In the genomic region with DNA sequence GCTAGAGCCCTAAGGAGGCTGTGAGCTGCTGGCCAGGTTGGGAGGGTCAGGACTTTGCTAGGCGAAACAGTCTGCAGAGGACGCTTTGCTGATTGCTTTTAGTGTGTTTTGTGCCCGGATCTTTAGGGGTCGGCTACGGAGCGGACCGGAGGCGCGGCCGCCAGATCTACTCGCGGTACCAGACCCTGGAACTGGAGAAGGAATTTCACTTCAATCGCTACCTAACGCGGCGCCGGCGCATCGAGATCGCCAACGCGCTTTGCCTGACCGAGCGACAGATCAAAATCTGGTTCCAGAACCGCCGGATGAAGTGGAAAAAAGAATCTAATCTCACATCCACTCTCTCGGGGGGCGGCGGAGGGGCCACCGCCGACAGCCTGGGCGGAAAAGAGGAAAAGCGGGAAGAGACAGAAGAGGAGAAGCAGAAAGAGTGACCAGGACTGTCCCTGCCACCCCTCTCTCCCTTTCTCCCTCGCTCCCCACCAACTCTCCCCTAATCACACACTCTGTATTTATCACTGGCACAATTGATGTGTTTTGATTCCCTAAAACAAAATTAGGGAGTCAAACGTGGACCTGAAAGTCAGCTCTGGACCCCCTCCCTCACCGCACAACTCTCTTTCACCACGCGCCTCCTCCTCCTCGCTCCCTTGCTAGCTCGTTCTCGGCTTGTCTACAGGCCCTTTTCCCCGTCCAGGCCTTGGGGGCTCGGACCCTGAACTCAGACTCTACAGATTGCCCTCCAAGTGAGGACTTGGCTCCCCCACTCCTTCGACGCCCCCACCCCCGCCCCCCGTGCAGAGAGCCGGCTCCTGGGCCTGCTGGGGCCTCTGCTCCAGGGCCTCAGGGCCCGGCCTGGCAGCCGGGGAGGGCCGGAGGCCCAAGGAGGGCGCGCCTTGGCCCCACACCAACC, we compare ENCODE assay signal across 13 cellular contexts. TPM values are rescaled to one million over a fixed set of nuclear protein-coding genes. Genes with fewer than 3 reads are reported as not detected.
A peak's percentile ranks its signal among the peaks of the same experiment; 100 is the strongest.
DNase-seq lines count a peak whose midpoint lies in the region; TF ChIP-seq lines count a peak whose summit lies in the region.
"Had no signal": no experiment of that assay in that cellular context is flagged by ENCODE, and none has a peak within 500 bp of the region (broad histone marks: within the 10 kb centered on the region; RNA-seq: fewer than 3 reads in every experiment).

No MANE protein-coding gene starts in this region.

- intact Hi-C loops in activated T-helper 1 cell treated with anti-CD3 and anti-CD28 coated beads, Interleukin-12 subunit alpha, Interleukin-12 subunit beta, Interleukin-2, Interleukin-4 antibody, amounts not matched to agents 30 ng/mL and 10 ng/mL and 1 ng/mL, durations not matched to agents 14 hours and 24 hours and 36 hours (cut with micrococcal nuclease) = loop anchor here (5.0 kb wide), 1 partner anchor 32 kb away; no protein-coding TSS in a partner anchor

- no peaks in the 10 kb centered on the region for H3K9me3 ChIP-seq in GM23248 (ENCODE audit: low read depth)
- H3K9me3 ChIP-seq in skeletal muscle satellite cell (replicated peaks; ENCODE audit: low read length) = no peaks in the 10 kb centered on the region
- no peaks in the 10 kb centered on the region for H3K9me3 ChIP-seq in osteoblast (ENCODE audit: low read depth, low read length)

- H3K27me3 ChIP-seq in GM23248 (replicated peaks; ENCODE audit: insufficient read depth) (no peaks in the 10 kb centered on the region), skeletal muscle satellite cell (ENCODE audit: control insufficient read depth, insufficient read depth, low read length) (no peaks in the 10 kb centered on the region), osteoblast (ENCODE audit: insufficient read depth, low read length) (no peaks in the 10 kb centered on the region)

- H3K9ac ChIP-seq in GM23248 = peak overlapping the region; percentile 97
- peak overlapping the region; percentile 64 for H3K9ac ChIP-seq in skeletal muscle satellite cell (ENCODE audit: low read depth, low read length)

- H3K27ac ChIP-seq in GM23248 (peak overlapping the region; percentile 99), substantia nigra (ENCODE audit: low read depth, low read length, poor library complexity, severe bottlenecking) (no peak overlapping the region), osteoblast (ENCODE audit: low read depth, low read length) (no peak overlapping the region)

- H3K4me3 ChIP-seq in GM23248 (peak overlapping the region; percentile 77), skeletal muscle satellite cell (ENCODE audit: low read length) (peak overlapping the region; percentile 29), osteoblast (ENCODE audit: insufficient read depth, low read length) (no peak overlapping the region)
- H3K4me3 ChIP-seq: lung had no signal

- H3F3A ChIP-seq in GM23248 (ENCODE audit: insufficient read depth) = peaks cover 34% of the 10 kb centered on the region

- H4K20me1 ChIP-seq in GM23248 (ENCODE audit: insufficient read depth) (no peaks in the 10 kb centered on the region), osteoblast (ENCODE audit: insufficient read depth, low read length) (peaks cover 23% of the 10 kb centered on the region)

- peaks cover 83% of the 10 kb centered on the region for H3K27me3 Mint-ChIP-seq in activated T-helper 1 cell treated with anti-CD3 and anti-CD28 coated beads, Interleukin-12 subunit alpha, Interleukin-12 subunit beta, Interleukin-2, Interleukin-4 antibody, amounts not matched to agents 30 ng/mL and 10 ng/mL and 1 ng/mL, durations not matched to agents 14 hours and 24 hours and 36 hours (ENCODE audit: insufficient read depth)

- H3K4me1 ChIP-seq in GM23248 (ENCODE audit: insufficient read depth) = peaks cover 53% of the 10 kb centered on the region
- peaks cover 49% of the 10 kb centered on the region for H3K4me1 ChIP-seq in skeletal muscle satellite cell (ENCODE audit: control insufficient read depth, insufficient read depth, low read length)
- H3K4me1 ChIP-seq in osteoblast (ENCODE audit: insufficient read depth, low read length) = peaks cover 30% of the 10 kb centered on the region

- DNase-seq in GM23248 (peak; percentile 52), islet precursor cell (peak; percentile 86), substantia nigra (lab: John Stamatoyannopoulos, UW) (no peak), osteoblast (ENCODE audit: insufficient read length, low spot score, missing footprints) (no peak), HT-29 (ENCODE audit: low spot score) (no peak)
- no peak for DNase-seq in activated T-helper 1 cell treated with anti-CD3 and anti-CD28 coated beads, Interleukin-12 subunit alpha, Interleukin-12 subunit beta, Interleukin-2, Interleukin-4 antibody, amounts not matched to agents 30 ng/mL and 10 ng/mL and 1 ng/mL, durations not matched to agents 14 hours and 24 hours and 36 hours (ENCODE audit: low spot score)
- no peak for DNase-seq in activated naive CD4-positive, alpha-beta T cell treated with Interleukin-2 at 50 U/mL for 16 hours
- DNase-seq: NCI-H2227 treated with DMSO at 0.1 percent for 48 hours, SW 1271 had no signal

- H3K9me2 ChIP-seq in GM23248 (ENCODE audit: insufficient read depth) = no peaks in the 10 kb centered on the region

- peak overlapping the region; percentile 94 for H3K4me2 ChIP-seq in GM23248 (ENCODE audit: unreplicated experiment)
- peak overlapping the region; percentile 94 for H3K4me2 ChIP-seq in skeletal muscle satellite cell (ENCODE audit: low read length)
- no peak overlapping the region for H3K4me2 ChIP-seq in osteoblast (ENCODE audit: insufficient read depth, low read length)

- no peak overlapping the region for H3K27ac Mint-ChIP-seq in activated T-helper 1 cell treated with anti-CD3 and anti-CD28 coated beads, Interleukin-12 subunit alpha, Interleukin-12 subunit beta, Interleukin-2, Interleukin-4 antibody, amounts not matched to agents 30 ng/mL and 10 ng/mL and 1 ng/mL, durations not matched to agents 14 hours and 24 hours and 36 hours
- H3K27ac Mint-ChIP-seq: CD14-positive monocyte had no signal

- H3K4me3 Mint-ChIP-seq in activated T-helper 1 cell treated with anti-CD3 and anti-CD28 coated beads, Interleukin-12 subunit alpha, Interleukin-12 subunit beta, Interleukin-2, Interleukin-4 antibody, amounts not matched to agents 30 ng/mL and 10 ng/mL and 1 ng/mL, durations not matched to agents 14 hours and 24 hours and 36 hours = peak overlapping the region; percentile 11

- peaks cover 93% of the 10 kb centered on the region for H3K79me2 ChIP-seq in GM23248 (ENCODE audit: insufficient read depth)
- peaks cover 58% of the 10 kb centered on the region for H3K79me2 ChIP-seq in osteoblast (ENCODE audit: insufficient read depth, low read length)

- no peak for TF ChIP-seq CTCF in osteoblast (IDR thresholded peaks at IDR 0.05; ENCODE audit: extremely low read depth, low read depth, low read length)

- 31 to 54% methylated on average over 40 to 53 of the region's 53 CpGs for WGBS in GM23248 (ENCODE audit: low coverage in 1 of 2, low lambda C conversion rate in 2 of 2, missing lambda C conversion rate in 2 of 2), 2 experiments

- no peaks in the 10 kb centered on the region for H3K9me3 Mint-ChIP-seq in activated T-helper 1 cell treated with anti-CD3 and anti-CD28 coated beads, Interleukin-12 subunit alpha, Interleukin-12 subunit beta, Interleukin-2, Interleukin-4 antibody, amounts not matched to agents 30 ng/mL and 10 ng/mL and 1 ng/mL, durations not matched to agents 14 hours and 24 hours and 36 hours

- H3K4me1 Mint-ChIP-seq in activated T-helper 1 cell treated with anti-CD3 and anti-CD28 coated beads, Interleukin-12 subunit alpha, Interleukin-12 subunit beta, Interleukin-2, Interleukin-4 antibody, amounts not matched to agents 30 ng/mL and 10 ng/mL and 1 ng/mL, durations not matched to agents 14 hours and 24 hours and 36 hours (ENCODE audit: low read depth) = peaks cover 24% of the 10 kb centered on the region

- H3K36me3 ChIP-seq in GM23248 (ENCODE audit: low read depth) = no peaks in the 10 kb centered on the region
- peaks cover 35% of the 10 kb centered on the region for H3K36me3 ChIP-seq in skeletal muscle satellite cell (ENCODE audit: insufficient read depth, low read length)
- H3K36me3 ChIP-seq in osteoblast (ENCODE audit: insufficient read depth, low read length) = peaks cover 10% of the 10 kb centered on the region

- in situ Hi-C loops in GM23248 (cut with MboI) = loop anchor here (10.0 kb wide), 1 partner anchor 165 kb away; no protein-coding TSS in a partner anchor

- H3K36me3 Mint-ChIP-seq in activated T-helper 1 cell treated with anti-CD3 and anti-CD28 coated beads, Interleukin-12 subunit alpha, Interleukin-12 subunit beta, Interleukin-2, Interleukin-4 antibody, amounts not matched to agents 30 ng/mL and 10 ng/mL and 1 ng/mL, durations not matched to agents 14 hours and 24 hours and 36 hours (ENCODE audit: low read depth) = no peaks in the 10 kb centered on the region

- H2AFZ ChIP-seq in GM23248 (no peak overlapping the region), osteoblast (ENCODE audit: low read length) (no peak overlapping the region)

RNA-seq across cellular contexts. Expression of a gene that starts 1.5 kb away (rescaled TPM):
- total RNA-seq in GM23248 (2014; rRNA removed; shearing (Covaris generic)) = 3.6 and 4.9 TPM in 2 replicates
- 19.9 and 20.5 TPM in 2 replicates for polyA plus RNA-seq in GM23248 (2016; fragmentation: Nextera tagmentation; extraction: Ambion mirVana)
- not detected in 2 replicates for total RNA-seq in activated T-helper 1 cell treated with anti-CD3 and anti-CD28 coated beads, Interleukin-12 subunit alpha, Interleukin-12 subunit beta, Interleukin-2, Interleukin-4 antibody, amounts not matched to agents 30 ng/mL and 10 ng/mL and 1 ng/mL, durations not matched to agents 14 hours and 24 hours and 36 hours
- 2.5 and 4.6 TPM in 2 replicates for total RNA-seq in skeletal muscle satellite cell (2012; rRNA removed)
- 5.6 and 7.2 TPM in 2 replicates for total RNA-seq in osteoblast
- total RNA-seq in HT-29 (2014; rRNA removed; shearing (Covaris generic)) = 1.4 and 1.6 TPM in 2 replicates
- total RNA-seq: osteocyte had no signal
- polyA plus RNA-seq: CD14-positive monocyte had no signal

RNA-seq across cellular contexts. Expression of a gene that starts 3.1 kb away (rescaled TPM):
- total RNA-seq in GM23248 (2014; rRNA removed; shearing (Covaris generic)) = 1.1 and 1.8 TPM in 2 replicates
- 0.65 and 1.3 TPM in 2 replicates for polyA plus RNA-seq in GM23248 (2016; fragmentation: Nextera tagmentation; extraction: Ambion mirVana)
- total RNA-seq in activated T-helper 1 cell treated with anti-CD3 and anti-CD28 coated beads, Interleukin-12 subunit alpha, Interleukin-12 subunit beta, Interleukin-2, Interleukin-4 antibody, amounts not matched to agents 30 ng/mL and 10 ng/mL and 1 ng/mL, durations not matched to agents 14 hours and 24 hours and 36 hours = not detected in 2 replicates
- 1.1 and 1.3 TPM in 2 replicates for total RNA-seq in skeletal muscle satellite cell (2012; rRNA removed)
- total RNA-seq in osteoblast = 1.8 and 2.1 TPM in 2 replicates
- total RNA-seq in HT-29 (2014; rRNA removed; shearing (Covaris generic)) = 0.41 and 0.81 TPM in 2 replicates
- total RNA-seq: osteocyte had no signal
- polyA plus RNA-seq: CD14-positive monocyte had no signal

RNA-seq across cellular contexts. Expression of a gene that starts 21.0 kb away (rescaled TPM):
- total RNA-seq in GM23248 (2014; rRNA removed; shearing (Covaris generic)) = 3.8 and 11.3 TPM in 2 replicates
- polyA plus RNA-seq in GM23248 (2016; fragmentation: Nextera tagmentation; extraction: Ambion mirVana) = 16.7 and 20.8 TPM in 2 replicates
- not detected in 2 replicates for total RNA-seq in activated T-helper 1 cell treated with anti-CD3 and anti-CD28 coated beads, Interleukin-12 subunit alpha, Interleukin-12 subunit beta, Interleukin-2, Interleukin-4 antibody, amounts not matched to agents 30 ng/mL and 10 ng/mL and 1 ng/mL, durations not matched to agents 14 hours and 24 hours and 36 hours
- total RNA-seq in skeletal muscle satellite cell (2012; rRNA removed) = 3.1 and 4.8 TPM in 2 replicates
- 3.2 and 5.1 TPM in 2 replicates for total RNA-seq in osteoblast
- 0.10 and 0.23 TPM in 2 replicates for total RNA-seq in HT-29 (2014; rRNA removed; shearing (Covaris generic))
- total RNA-seq: lung, osteocyte had no signal
- polyA plus RNA-seq: CD14-positive monocyte had no signal

RNA-seq across cellular contexts. Expression of a gene that starts 23.9 kb away (rescaled TPM):
- total RNA-seq in GM23248 (2014; rRNA removed; shearing (Covaris generic)) = 2.2 and 3.4 TPM in 2 replicates
- 2.3 and 3.1 TPM in 2 replicates for polyA plus RNA-seq in GM23248 (2016; fragmentation: Nextera tagmentation; extraction: Ambion mirVana)
- not detected in 2 replicates for total RNA-seq in activated T-helper 1 cell treated with anti-CD3 and anti-CD28 coated beads, Interleukin-12 subunit alpha, Interleukin-12 subunit beta, Interleukin-2, Interleukin-4 antibody, amounts not matched to agents 30 ng/mL and 10 ng/mL and 1 ng/mL, durations not matched to agents 14 hours and 24 hours and 36 hours
- total RNA-seq in skeletal muscle satellite cell (2012; rRNA removed) = 1.0 and 1.3 TPM in 2 replicates
- 3.3 and 4.1 TPM in 2 replicates for total RNA-seq in osteoblast
- total RNA-seq in HT-29 (2014; rRNA removed; shearing (Covaris generic)) = 4.0 and 6.8 TPM in 2 replicates
- total RNA-seq: osteocyte had no signal
- polyA plus RNA-seq: CD14-positive monocyte had no signal

RNA-seq across cellular contexts. Expression of a gene that starts 29.8 kb away (rescaled TPM):
- total RNA-seq in GM23248 (2014; rRNA removed; shearing (Covaris generic)) = 2.5 and 3.7 TPM in 2 replicates
- 5.5 and 6.0 TPM in 2 replicates for polyA plus RNA-seq in GM23248 (2016; fragmentation: Nextera tagmentation; extraction: Ambion mirVana)
- not detected in 2 replicates for total RNA-seq in activated T-helper 1 cell treated with anti-CD3 and anti-CD28 coated beads, Interleukin-12 subunit alpha, Interleukin-12 subunit beta, Interleukin-2, Interleukin-4 antibody, amounts not matched to agents 30 ng/mL and 10 ng/mL and 1 ng/mL, durations not matched to agents 14 hours and 24 hours and 36 hours
- 4.1 and 7.6 TPM in 2 replicates for total RNA-seq in skeletal muscle satellite cell (2012; rRNA removed)
- total RNA-seq in osteoblast = 8.3 and 11.6 TPM in 2 replicates
- 0.23 and 0.76 TPM in 2 replicates for total RNA-seq in HT-29 (2014; rRNA removed; shearing (Covaris generic))
- total RNA-seq: lung, osteocyte had no signal
- polyA plus RNA-seq: CD14-positive monocyte had no signal

Comparison
In these comparisons a context has a peak if more than half of its experiments do, and no peak if none do; other contexts are left out.
1. DNase-seq: peak in GM23248 (single experiment) and islet precursor cell (single experiment); none in activated T-helper 1 cell treated with anti-CD3 and anti-CD28 coated beads, Interleukin-12 subunit alpha, Interleukin-12 subunit beta, Interleukin-2, Interleukin-4 antibody, amounts not matched to agents 30 ng/mL and 10 ng/mL and 1 ng/mL, durations not matched to agents 14 hours and 24 hours and 36 hours (single experiment), substantia nigra (0 of 49), osteoblast (single experiment), HT-29 (single experiment) and activated naive CD4-positive, alpha-beta T cell treated with Interleukin-2 at 50 U/mL for 16 hours (single experiment).